23 cellular contexts compared by ENCODE assay signal in genomic region chr12:18090093-18090492, GRCh38. TPM values are rescaled to one million over a fixed set of nuclear protein-coding genes. Genes with fewer than 3 reads are reported as not detected.
"Had no signal": no experiment of that assay in that cellular context is flagged by ENCODE, and none has a peak within 500 bp of the region (broad histone marks: within the 10 kb centered on the region; RNA-seq: fewer than 3 reads in every experiment).

Gene RERGL, minus strand, starts transcription at chr12:18090193. Its CDS starts 53 bp downstream, at chr12:18090140.

- H3K9me3 ChIP-seq: Peyer's patch, SJCRH30 had no signal

- H3K27ac ChIP-seq: PC-9, Peyer's patch, SJCRH30 had no signal

- H3K4me3 ChIP-seq: PC-9, Peyer's patch, SJCRH30 had no signal

- ATAC-seq: Right ventricle myocardium inferior, SK-N-SH treated with all-trans-retinoic acid at 6 μM for 48 hours had no signal

- H3K36me3 ChIP-seq: Peyer's patch, SJCRH30 had no signal

- DNase-seq: KBM-7, NCI-H1092, NCI-H1436, NCI-H187, NCI-H2029, NCI-H2081 treated with DMSO at 0.1 percent for 48 hours, NCI-H2171, NCI-H226, NCI-H446, NCI-H510A, NCI-H524 treated with DMSO at 0.1 percent for 48 hours, NCI-H69, NCI-H774, OCI-M1, PC-9, Peyer's patch, SHP77 treated with DMSO at 0.1 percent for 48 hours, SJCRH30 had no signal

- H3K4me1 ChIP-seq: Peyer's patch, SJCRH30 had no signal

- H3K27me3 ChIP-seq: Peyer's patch, SJCRH30 had no signal

RNA-seq across cellular contexts. Expression of gene RERGL, which starts in this region (rescaled TPM):
- total RNA-seq: HT-29, LHCN-M2, PC-9, RPMI7951, SJCRH30 had no signal
